20 cellular contexts compared by ENCODE assay signal in the genomic region with DNA sequence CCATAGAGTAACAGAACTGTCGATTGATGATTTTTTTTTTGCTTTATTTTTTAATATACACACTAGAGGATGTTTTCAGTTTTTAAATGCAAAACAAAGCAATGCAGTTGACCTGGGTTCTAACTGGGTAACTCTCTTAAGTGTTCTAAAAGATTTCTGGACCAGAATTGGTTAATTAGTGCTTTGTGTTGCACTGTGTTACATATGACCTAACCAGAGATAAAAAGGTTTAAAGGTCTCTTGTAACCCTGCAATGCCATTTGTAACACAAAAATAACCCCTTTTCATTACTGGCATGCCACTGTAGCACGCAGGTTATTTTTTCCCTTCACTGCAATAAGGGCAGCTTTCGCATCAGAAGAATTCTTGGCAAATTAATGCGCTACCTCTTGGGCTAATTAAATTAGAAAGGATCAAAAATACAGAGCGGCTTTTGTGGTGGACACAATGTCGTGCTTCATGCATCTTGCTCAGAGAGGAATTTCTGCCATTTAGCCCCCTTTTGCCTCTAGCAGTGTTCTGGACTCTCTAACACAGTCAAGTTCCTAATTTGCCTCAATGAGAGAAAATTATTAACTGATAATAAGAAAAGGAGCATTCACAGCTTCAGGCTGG.
DNase-seq lines count a peak whose midpoint lies in the region; ATAC-seq, FAIRE-seq and TF ChIP-seq lines count a peak whose summit lies in the region.
"Had no signal": no experiment of that assay in that cellular context is flagged by ENCODE, and none has a peak within 500 bp of the region (broad histone marks: within the 10 kb centered on the region; RNA-seq: fewer than 3 reads in every experiment).

No MANE protein-coding gene starts in this region.

- H3K9me3 Mint-ChIP-seq in neural crest cell = peaks cover 5% of the 10 kb centered on the region
- peaks cover 0 to 3% (median 0%) of the 10 kb centered on the region in 8 donors for H3K9me3 Mint-ChIP-seq in CD4-positive, alpha-beta memory T cell

- H3K4me3 ChIP-seq in HepG2 (replicated peaks in 1 of 3; ENCODE audit: insufficient read depth in 1 of 3, low read depth in 2 of 3, low read length in 3 of 3) = no peak overlapping the region
- H3K4me3 ChIP-seq in right lobe of liver = no peak overlapping the region
- H3K4me3 ChIP-seq in CD4-positive, alpha-beta memory T cell (ENCODE audit: low read length in 2 of 2) = no peak overlapping the region
- H3K4me3 ChIP-seq: GM23248, PC-9, SJCRH30 had no signal

- TF ChIP-seq POLR2A in HepG2 (IDR thresholded peaks at IDR 0.05; ENCODE audit: insufficient read depth in 1 of 2, low read depth in 2 of 2, low read length in 2 of 2) = no peak
- no peak for TF ChIP-seq POLR2A in right lobe of liver (IDR thresholded peaks at IDR 0.05)

- no peaks in the 10 kb centered on the region; the same call in 1 of the 2 replicates for H3K9me3 ChIP-seq in HepG2 (ENCODE audit: low read length)
- H3K9me3 ChIP-seq in right lobe of liver = no peaks in the 10 kb centered on the region
- H3K9me3 ChIP-seq in CD4-positive, alpha-beta memory T cell (ENCODE audit: control insufficient read depth in 1 of 2, low read length in 2 of 2) = no peaks in the 10 kb centered on the region
- H3K9me3 ChIP-seq: SJCRH30 had no signal

- H3K4me1 ChIP-seq in HepG2 (ENCODE audit: insufficient read depth, low read length) (no peaks in the 10 kb centered on the region), right lobe of liver (no peaks in the 10 kb centered on the region)
- no peaks in the 10 kb centered on the region for H3K4me1 ChIP-seq in CD4-positive, alpha-beta memory T cell (ENCODE audit: insufficient read depth, low read length)
- H3K4me1 ChIP-seq: SJCRH30 had no signal

- no TSS peak for BruUV-seq in HepG2 (replicated peaks; lab: Mats Ljungman, UMichigan)

- in situ Hi-C loops in HepG2 (cut with HindIII; ENCODE audit: extremely low pct_ligation_motif_present, low pct_unique_long_range_greater_than_20kb) = no loop called here

- TF ChIP-seq CTCF in HepG2 (CRISPR knock-in tag; IDR thresholded peaks at IDR 0.05) (no peak), right lobe of liver (IDR thresholded peaks at IDR 0.05) (no peak), neural crest cell (conservative IDR thresholded peaks at IDR 0.05) (no peak)

- H3K9ac ChIP-seq in HepG2 (ENCODE audit: insufficient read depth, low read depth, low read length) = no peak overlapping the region
- H3K9ac ChIP-seq: GM23248 had no signal

- intact Hi-C loops in HepG2 (cut with micrococcal nuclease; ENCODE audit: unreplicated experiment) (no loop called here), right lobe of liver (cut with DNase I) (no loop called here)
- intact Hi-C loops in CD4-positive, alpha-beta memory T cell (cut with micrococcal nuclease) = no loop called here

- 6% methylated on average over 6 of the region's 6 CpGs for WGBS in HepG2 (ENCODE audit: low lambda C conversion rate)
- 53% methylated on average over 6 of the region's 6 CpGs for WGBS in right lobe of liver (ENCODE audit: insufficient coverage, low coverage, low lambda C conversion rate, missing lambda C conversion rate)

- CTCF ChIA-PET in HepG2 (lab: Yijun Ruan, JAX; ENCODE audit: low intra/inter-chr PET ratio, low total read pairs) = no interaction called here
- CTCF ChIA-PET in CD4-positive, alpha-beta memory T cell (lab: Charles Lee; ENCODE audit: partially characterized antibody) = no interaction called here

- H3K27ac Mint-ChIP-seq in neural crest cell (ENCODE audit: unreplicated experiment) = peak overlapping the region; percentile 0
- H3K27ac Mint-ChIP-seq in CD4-positive, alpha-beta memory T cell = no peak overlapping the region
- H3K27ac Mint-ChIP-seq: CD14-positive monocyte had no signal

- peaks cover 49% of the 10 kb centered on the region for H3K4me1 Mint-ChIP-seq in neural crest cell
- H3K4me1 Mint-ChIP-seq in CD4-positive, alpha-beta memory T cell = no peaks in the 10 kb centered on the region

- no peak for FAIRE-seq in HepG2 (lab: Jason Lieb, UNC)
- no peak for FAIRE-seq in RCC 7860 (lab: Jason Lieb, UNC)
- FAIRE-seq: G401.6 had no signal

- no peaks in the 10 kb centered on the region for H3K27me3 Mint-ChIP-seq in neural crest cell (ENCODE audit: low read depth)
- H3K27me3 Mint-ChIP-seq in CD4-positive, alpha-beta memory T cell = peaks cover 0 to 3% of the 10 kb centered on the region in 2 donors

- H4K20me1 ChIP-seq in HepG2 (ENCODE audit: insufficient read depth, low read length) = no peaks in the 10 kb centered on the region

- no peak overlapping the region for H2AFZ ChIP-seq in HepG2 (ENCODE audit: low read length)
- H2AFZ ChIP-seq: PC-9 had no signal

- no peak overlapping the region for H3K4me2 ChIP-seq in HepG2 (ENCODE audit: low read depth, low read length)
- H3K4me2 ChIP-seq: PC-9 had no signal

- H3K79me2 ChIP-seq in HepG2 (ENCODE audit: insufficient read depth, low read length) = no peaks in the 10 kb centered on the region

- POLR2A ChIA-PET in HepG2 (lab: Yijun Ruan, JAX) = no interaction called here
- POLR2A ChIA-PET in CD4-positive, alpha-beta memory T cell (lab: Charles Lee; ENCODE audit: partially characterized antibody) = no interaction called here

- H3K27me3 ChIP-seq in HepG2 (ENCODE audit: control insufficient read depth in 1 of 2, insufficient read depth in 2 of 2, low read length in 2 of 2) = no peaks in the 10 kb centered on the region
- H3K27me3 ChIP-seq in right lobe of liver = no peaks in the 10 kb centered on the region
- H3K27me3 ChIP-seq in CD4-positive, alpha-beta memory T cell (ENCODE audit: insufficient read depth, low read length) = no peaks in the 10 kb centered on the region
- H3K27me3 ChIP-seq: SJCRH30 had no signal

- H3K36me3 Mint-ChIP-seq in neural crest cell (ENCODE audit: low read depth) = peaks cover 3% of the 10 kb centered on the region
- H3K36me3 Mint-ChIP-seq in CD4-positive, alpha-beta memory T cell = no peaks in the 10 kb centered on the region

- H3K4me3 Mint-ChIP-seq in neural crest cell = peak overlapping the region; percentile 28
- H3K4me3 Mint-ChIP-seq in CD4-positive, alpha-beta memory T cell = no peak overlapping the region
- H3K4me3 Mint-ChIP-seq: CD14-positive monocyte had no signal

- no peak for TF ChIP-seq RAD21 in HepG2 (CRISPR knock-in tag; IDR thresholded peaks at IDR 0.05)

- H3K36me3 ChIP-seq in HepG2 (replicated peaks in 1 of 2; ENCODE audit: control insufficient read depth in 1 of 2, insufficient read depth in 2 of 2, low read length in 2 of 2) (no peaks in the 10 kb centered on the region), right lobe of liver (no peaks in the 10 kb centered on the region)
- no peaks in the 10 kb centered on the region for H3K36me3 ChIP-seq in CD4-positive, alpha-beta memory T cell (ENCODE audit: insufficient read depth, low read length)
- H3K36me3 ChIP-seq: SJCRH30 had no signal

- peak; percentile 62 for ATAC-seq in HepG2
- ATAC-seq in right lobe of liver = no peak

- TF ChIP-seq EP300 in HepG2 (IDR thresholded peaks at IDR 0.05; ENCODE audit: low read depth in 2 of 2, low read length in 2 of 2) (no peak), HepG2 (CRISPR knock-in tag; IDR thresholded peaks at IDR 0.05; ENCODE audit: borderline replicate concordance) (no peak)

- DNase-seq in HepG2 (ENCODE audit: low spot score) = no peak
- DNase-seq in right lobe of liver = no peak
- DNase-seq in epidermal melanocyte (ENCODE audit: insufficient read length, low spot score) = peak; percentile 50
- no peak for DNase-seq in neural crest cell (ENCODE audit: low read depth, low spot score)
- peak; percentile 55 for DNase-seq in superior temporal gyrus (ENCODE audit: extremely low spot score)
- DNase-seq in CD4-positive, alpha-beta memory T cell = no peak
- DNase-seq in hippocampal formation (lab: John Stamatoyannopoulos, UW) = no peak
- no peak for DNase-seq in RCC 7860 (ENCODE audit: low spot score)
- DNase-seq: AML-193, DMS 273 treated with DMSO at 0.1 percent for 48 hours, GM23248, NCI-H1417, NCI-H187, NCI-H2107, NCI-H510A treated with DMSO at 0.1 percent for 48 hours, PC-9, SJCRH30 had no signal

- no peak overlapping the region for H3K27ac ChIP-seq in HepG2 (ENCODE audit: extremely low read length, insufficient read depth, low read length)
- H3K27ac ChIP-seq in right lobe of liver = no peak overlapping the region
- H3K27ac ChIP-seq in CD4-positive, alpha-beta memory T cell (ENCODE audit: low read depth, low read length) = no peak overlapping the region
- H3K27ac ChIP-seq: 22Rv1, GM23248, PC-9, SJCRH30 had no signal

TF ChIP-seq in HepG2, 621 proteins besides CTCF, POLR2A, EP300 and RAD21:
- TF ChIP-seq SRF (IDR thresholded peaks at IDR 0.05; ENCODE audit: low read depth, low read length) = no peak
- TF ChIP-seq TOPORS (CRISPR knock-in tag; IDR thresholded peaks at IDR 0.05) = no peak
- no peak for TF ChIP-seq ZNF850 (CRISPR knock-in tag; conservative IDR thresholded peaks at IDR 0.05)
- TF ChIP-seq, protein P1, sequence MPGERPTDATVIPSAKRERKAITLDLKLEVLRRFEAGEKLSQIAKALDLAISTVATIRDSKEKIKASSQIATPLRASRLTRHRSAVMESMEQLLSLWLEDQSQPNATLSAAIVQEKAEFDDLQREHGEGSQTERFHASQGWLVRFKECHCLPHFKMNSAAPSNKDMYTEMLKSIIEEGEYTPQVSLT (CRISPR knock-in tag; IDR thresholded peaks at IDR 0.05; ENCODE audit: borderline replicate concordance, low read depth) = no peak
- no peak for TF ChIP-seq ZNF446 (CRISPR knock-in tag; IDR thresholded peaks at IDR 0.05)
- TF ChIP-seq ZNF652 (CRISPR knock-in tag; IDR thresholded peaks at IDR 0.05; ENCODE audit: borderline replicate concordance, low read depth) = peak; percentile 72; the same call in 1 of the 2 replicates
- TF ChIP-seq, protein P2, sequence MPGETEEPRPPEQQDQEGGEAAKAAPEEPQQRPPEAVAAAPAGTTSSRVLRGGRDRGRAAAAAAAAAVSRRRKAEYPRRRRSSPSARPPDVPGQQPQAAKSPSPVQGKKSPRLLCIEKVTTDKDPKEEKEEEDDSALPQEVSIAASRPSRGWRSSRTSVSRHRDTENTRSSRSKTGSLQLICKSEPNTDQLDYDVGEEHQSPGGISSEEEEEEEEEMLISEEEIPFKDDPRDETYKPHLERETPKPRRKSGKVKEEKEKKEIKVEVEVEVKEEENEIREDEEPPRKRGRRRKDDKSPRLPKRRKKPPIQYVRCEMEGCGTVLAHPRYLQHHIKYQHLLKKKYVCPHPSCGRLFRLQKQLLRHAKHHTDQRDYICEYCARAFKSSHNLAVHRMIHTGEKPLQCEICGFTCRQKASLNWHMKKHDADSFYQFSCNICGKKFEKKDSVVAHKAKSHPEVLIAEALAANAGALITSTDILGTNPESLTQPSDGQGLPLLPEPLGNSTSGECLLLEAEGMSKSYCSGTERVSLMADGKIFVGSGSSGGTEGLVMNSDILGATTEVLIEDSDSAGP (CRISPR knock-in tag; IDR thresholded peaks at IDR 0.05; ENCODE audit: borderline replicate concordance) = no peak
- TF ChIP-seq PAWR (CRISPR knock-in tag; IDR thresholded peaks at IDR 0.05; ENCODE audit: borderline replicate concordance) = no peak

Comparison
In these comparisons a context has a peak if more than half of its experiments do, and no peak if none do; other contexts are left out.
1. DNase-seq: peak in epidermal melanocyte (single experiment) and superior temporal gyrus (single experiment); none in HepG2 (single experiment), right lobe of liver (0 of 3), neural crest cell (single experiment), CD4-positive, alpha-beta memory T cell (0 of 5), hippocampal formation (0 of 2) and RCC 7860 (single experiment).